Comparison of ENCODE assay signal across 8 cellular contexts in genomic region chr10:72087392-72087968, GRCh38. TPM values are rescaled to one million over a fixed set of nuclear protein-coding genes. Genes with fewer than 3 reads are reported as not detected.
DNase-seq lines count a peak whose midpoint lies in the region; ATAC-seq and TF ChIP-seq lines count a peak whose summit lies in the region.

No MANE protein-coding gene starts in this region.

- peak overlapping the region; percentile 40 for H3K27ac Mint-ChIP-seq in activated T-cell treated with anti-CD3 and anti-CD28 coated beads, Interleukin-2, amount 50 U/mL, for 72 hours

- H3K4me1 ChIP-seq in heart right ventricle (peaks cover 13 to 41% (median 37%) of the 10 kb centered on the region in 9 donors), skeletal muscle satellite cell (ENCODE audit: control insufficient read depth, insufficient read depth, low read length) (peaks cover 13% of the 10 kb centered on the region)

- peak overlapping the region; percentile 80 to 99 for H3K4me3 Mint-ChIP-seq in activated T-cell treated with anti-CD3 and anti-CD28 coated beads, Interleukin-2, amount 50 U/mL, for 72 hours

- H3K27me3 ChIP-seq in heart right ventricle (peaks cover 5 to 32% (median 19%) of the 10 kb centered on the region in 7 donors), skeletal muscle satellite cell (ENCODE audit: control insufficient read depth, insufficient read depth, low read length) (peaks cover 23% of the 10 kb centered on the region)

- H3K27ac ChIP-seq in heart right ventricle, result peak overlapping the region; percentile 8 to 89 (median 78)

- no peaks in the 10 kb centered on the region for H3K9me3 Mint-ChIP-seq in activated T-cell treated with anti-CD3 and anti-CD28 coated beads, Interleukin-2, amount 50 U/mL, for 72 hours

- peaks cover 13 to 25% of the 10 kb centered on the region in 2 donors for H3K36me3 Mint-ChIP-seq in activated T-cell treated with anti-CD3 and anti-CD28 coated beads, Interleukin-2, amount 50 U/mL, for 72 hours (ENCODE audit: insufficient read depth in 2 of 2)

- H3K9ac ChIP-seq in skeletal muscle satellite cell (ENCODE audit: low read depth, low read length), result no peak overlapping the region

- DNase-seq in GM13977 (ENCODE audit: low spot score) (peak; percentile 67), heart right ventricle (no peak), NCI-H1436 treated with DMSO at 0.1 percent for 48 hours (lab: John Stamatoyannopoulos, UW) (no peak), HK-2 (ENCODE audit: unreplicated experiment) (no peak), NCI-H2107 treated with DMSO at 0.1 percent for 48 hours (lab: John Stamatoyannopoulos, UW; ENCODE audit: unreplicated experiment) (no peak)
- peak; percentile 53 to 66 for DNase-seq in activated T-cell treated with anti-CD3 and anti-CD28 coated beads, Interleukin-2, amount 50 U/mL, for 72 hours

- ATAC-seq in activated T-cell treated with anti-CD3 and anti-CD28 coated beads, Interleukin-2, amount 50 U/mL, for 72 hours (replicated peaks in 1 of 2), result peak; percentile 27 to 42
- ATAC-seq in heart right ventricle (peak in 7 of 8 donors; percentile 13 to 60 (median 26)), GM18502 (IDR thresholded peaks at IDR 0.05; ENCODE audit: poor library complexity, unreplicated experiment) (no peak)

- H3K27me3 Mint-ChIP-seq in activated T-cell treated with anti-CD3 and anti-CD28 coated beads, Interleukin-2, amount 50 U/mL, for 72 hours (ENCODE audit: low read depth), result no peaks in the 10 kb centered on the region

- no peaks in the 10 kb centered on the region for H3K9me3 ChIP-seq in heart right ventricle
- H3K9me3 ChIP-seq in skeletal muscle satellite cell (replicated peaks; ENCODE audit: low read length), result no peaks in the 10 kb centered on the region

- H3K36me3 ChIP-seq in heart right ventricle (peaks cover 0 to 7% (median 0%) of the 10 kb centered on the region in 9 donors), skeletal muscle satellite cell (ENCODE audit: insufficient read depth, low read length) (no peaks in the 10 kb centered on the region)

- intact Hi-C loops in heart right ventricle (cut with DNase I), result no loop called here

- H3K4me3 ChIP-seq in heart right ventricle (peak overlapping the region; percentile 44 to 67 (median 56)), skeletal muscle satellite cell (ENCODE audit: low read length) (peak overlapping the region; percentile 60)

- peaks cover 64% of the 10 kb centered on the region for H3K4me1 Mint-ChIP-seq in activated T-cell treated with anti-CD3 and anti-CD28 coated beads, Interleukin-2, amount 50 U/mL, for 72 hours (ENCODE audit: low read depth)

- peak overlapping the region; percentile 88 for H3K4me2 ChIP-seq in skeletal muscle satellite cell (ENCODE audit: low read length)

- in situ Hi-C loops in GM13977 (cut with MboI; ENCODE audit: low pct_unique_long_range_greater_than_20kb, low sequenced_read_pairs, unreplicated experiment), result no loop called here

- TF ChIP-seq CTCF in GM13977 (IDR thresholded peaks at IDR 0.05; ENCODE audit: extremely low read depth, insufficient read depth, missing control alignments) (no peak), heart right ventricle (IDR thresholded peaks at IDR 0.05) (no peak)

- 8 to 9% methylated on average over 42 to 50 of the region's 50 CpGs for WGBS in heart right ventricle, 2 donors

RNA-seq across cellular contexts. Expression of gene SPOCK2, which starts 0.9 kb away (rescaled TPM):
- 100 to 1,000 TPM; 253 to 291 TPM for total RNA-seq in activated T-cell treated with anti-CD3 and anti-CD28 coated beads, Interleukin-2, amount 50 U/mL, for 72 hours
- 10 to 100 TPM in 2 of 10 donors, 1 to 10 TPM in 8; 3.5 to 12.8 (median 6.4) TPM for total RNA-seq in heart right ventricle
- 10 to 100 TPM in 1 of 2 donors, 1 to 10 TPM in 1; 6.7 to 13.4 TPM for polyA plus RNA-seq in heart right ventricle
- total RNA-seq in skeletal muscle satellite cell (2012; rRNA removed), result under 0.01 and 0.22 TPM in 2 replicates

Comparison
In these comparisons a context has a peak if more than half of its experiments do, and no peak if none do; other contexts are left out.
1. DNase-seq: peak in GM13977 (single experiment) and activated T-cell treated with anti-CD3 and anti-CD28 coated beads, Interleukin-2, amount 50 U/mL, for 72 hours (2 of 2); none in heart right ventricle (0 of 2), NCI-H1436 treated with DMSO at 0.1 percent for 48 hours (single experiment), HK-2 (single experiment) and NCI-H2107 treated with DMSO at 0.1 percent for 48 hours (single experiment).
2. RNA of gene SPOCK2, which starts 0.9 kb away (total RNA-seq): 253 to 291 TPM in activated T-cell treated with anti-CD3 and anti-CD28 coated beads, Interleukin-2, amount 50 U/mL, for 72 hours; 3.5 to 12.8 TPM in heart right ventricle; every median in the first group is over 10 times any median in the second.